Comparison of ENCODE assay signal across 16 cellular contexts in genomic region chr16:50318796-50319578, GRCh38. TPM values are rescaled to one million over a fixed set of nuclear protein-coding genes. Genes with fewer than 3 reads are reported as not detected.
DNase-seq lines count a peak whose midpoint lies in the region; ATAC-seq and TF ChIP-seq lines count a peak whose summit lies in the region.
"Had no signal": no experiment of that assay in that cellular context is flagged by ENCODE, and none has a peak within 500 bp of the region (broad histone marks: within the 10 kb centered on the region; RNA-seq: fewer than 3 reads in every experiment).

No MANE protein-coding gene starts in this region.

- POLR2A ChIA-PET in activated B cell treated with CpG ODN at 0.5 μM for 24 hours (lab: Charles Lee) = interaction anchor here (0.6 kb wide), 1 partner anchor 253 kb away, joined by 3 read pairs; the partner anchor contains the start of gene HEATR3

- H3K27ac ChIP-seq in effector memory CD4-positive, alpha-beta T cell (ENCODE audit: insufficient read depth, low read length, poor library complexity, severe bottlenecking) = peak overlapping the region; percentile 19
- no peak overlapping the region for H3K27ac ChIP-seq in coronary artery
- H3K27ac ChIP-seq: ascending aorta, foreskin keratinocyte, right atrium auricular region had no signal

- H3K27me3 Mint-ChIP-seq in activated naive CD4-positive, alpha-beta T cell treated with anti-CD3 and anti-CD28 coated beads, Interleukin-2, amount 10 ng/mL, durations not matched to agents 7 days and 5 days = no peaks in the 10 kb centered on the region
- no peaks in the 10 kb centered on the region for H3K27me3 Mint-ChIP-seq in activated B cell treated with CpG ODN at 0.5 μM for 24 hours

- CTCF ChIA-PET in activated naive CD4-positive, alpha-beta T cell treated with anti-CD3 and anti-CD28 coated beads, Interleukin-2, amount 10 ng/mL, durations not matched to agents 7 days and 5 days (lab: Charles Lee) = no interaction called here
- CTCF ChIA-PET in activated B cell treated with CpG ODN at 0.5 μM for 24 hours (lab: Charles Lee) = interaction anchor here (2.0 kb wide), 1 partner anchor 8 kb away, joined by 5 read pairs; no protein-coding TSS in a partner anchor

- no peak for TF ChIP-seq CTCF in activated B cell treated with CpG ODN at 0.5 μM for 24 hours (IDR thresholded peaks at IDR 0.05)
- no peak for TF ChIP-seq CTCF in coronary artery (IDR thresholded peaks at IDR 0.05)

- H3K36me3 ChIP-seq in effector memory CD4-positive, alpha-beta T cell (ENCODE audit: control insufficient read depth, insufficient read depth, low read length) = peaks cover 80% of the 10 kb centered on the region

- peaks cover 72% of the 10 kb centered on the region for H3K36me3 Mint-ChIP-seq in activated naive CD4-positive, alpha-beta T cell treated with anti-CD3 and anti-CD28 coated beads, Interleukin-2, amount 10 ng/mL, durations not matched to agents 7 days and 5 days
- peaks cover 86% of the 10 kb centered on the region for H3K36me3 Mint-ChIP-seq in activated B cell treated with CpG ODN at 0.5 μM for 24 hours (ENCODE audit: low read depth)

- no peaks in the 10 kb centered on the region for H3K27me3 ChIP-seq in effector memory CD4-positive, alpha-beta T cell (replicated peaks; ENCODE audit: control insufficient read depth, insufficient read depth, low read length, poor library complexity, severe bottlenecking)
- H3K27me3 ChIP-seq: ascending aorta, foreskin keratinocyte, right atrium auricular region had no signal

- intact Hi-C loops in activated B cell treated with CpG ODN at 0.5 μM for 24 hours (cut with micrococcal nuclease) = no loop called here

- H3K4me1 ChIP-seq in effector memory CD4-positive, alpha-beta T cell (ENCODE audit: control insufficient read depth, insufficient read depth, low read length, poor library complexity, severe bottlenecking) = peaks cover 2% of the 10 kb centered on the region
- H3K4me1 ChIP-seq: ascending aorta, foreskin keratinocyte had no signal

- H3K27ac Mint-ChIP-seq in activated naive CD4-positive, alpha-beta T cell treated with anti-CD3 and anti-CD28 coated beads, Interleukin-2, amount 10 ng/mL, durations not matched to agents 7 days and 5 days = peak overlapping the region; percentile 71
- peak overlapping the region; percentile 9 for H3K27ac Mint-ChIP-seq in activated B cell treated with CpG ODN at 0.5 μM for 24 hours

- ATAC-seq in activated B cell treated with CpG ODN at 0.5 μM for 24 hours (ENCODE audit: low read depth) = no peak
- ATAC-seq: foreskin keratinocyte, left lobe of liver had no signal

- DNase-seq in activated naive CD4-positive, alpha-beta T cell treated with anti-CD3 and anti-CD28 coated beads, Interleukin-2, amount 10 ng/mL, durations not matched to agents 7 days and 5 days = no peak
- DNase-seq in activated naive CD4-positive, alpha-beta T cell (lab: John Stamatoyannopoulos, UW) = no peak
- DNase-seq in activated B cell treated with CpG ODN at 0.5 μM for 24 hours = no peak
- DNase-seq in effector memory CD4-positive, alpha-beta T cell = no peak
- DNase-seq in stimulated activated CD8-positive, alpha-beta memory T cell treated with anti-CD3 and anti-CD28 coated beads, Interleukin-4, amount 100 ng/mL, for 48 hours = peak; percentile 10
- DNase-seq in coronary artery (ENCODE audit: low spot score) = no peak
- no peak for DNase-seq in iPS-NIHi11 (ENCODE audit: low spot score)
- DNase-seq in DMS53 treated with DMSO at 0.1 percent for 48 hours (lab: John Stamatoyannopoulos, UW; ENCODE audit: unreplicated experiment) = no peak
- DNase-seq: foreskin keratinocyte, hypothalamus, NCI-H1930, occipital lobe, SK-N-SH had no signal

- H3K4me3 ChIP-seq in effector memory CD4-positive, alpha-beta T cell (ENCODE audit: insufficient read depth, low read depth, low read length, poor library complexity, severe bottlenecking) = no peak overlapping the region
- H3K4me3 ChIP-seq in coronary artery = no peak overlapping the region
- H3K4me3 ChIP-seq: ascending aorta, right atrium auricular region had no signal

- H3K9me3 ChIP-seq in effector memory CD4-positive, alpha-beta T cell (ENCODE audit: control insufficient read depth, low read length) = no peaks in the 10 kb centered on the region
- H3K9me3 ChIP-seq: ascending aorta, right atrium auricular region, SK-N-SH had no signal

- peaks cover 45% of the 10 kb centered on the region for H3K4me1 Mint-ChIP-seq in activated naive CD4-positive, alpha-beta T cell treated with anti-CD3 and anti-CD28 coated beads, Interleukin-2, amount 10 ng/mL, durations not matched to agents 7 days and 5 days
- H3K4me1 Mint-ChIP-seq in activated B cell treated with CpG ODN at 0.5 μM for 24 hours = peaks cover 2% of the 10 kb centered on the region

- no peak overlapping the region for H3K4me3 Mint-ChIP-seq in activated naive CD4-positive, alpha-beta T cell treated with anti-CD3 and anti-CD28 coated beads, Interleukin-2, amount 10 ng/mL, durations not matched to agents 7 days and 5 days
- no peak overlapping the region for H3K4me3 Mint-ChIP-seq in activated B cell treated with CpG ODN at 0.5 μM for 24 hours

- no peaks in the 10 kb centered on the region for H3K9me3 Mint-ChIP-seq in activated naive CD4-positive, alpha-beta T cell treated with anti-CD3 and anti-CD28 coated beads, Interleukin-2, amount 10 ng/mL, durations not matched to agents 7 days and 5 days
- H3K9me3 Mint-ChIP-seq in activated B cell treated with CpG ODN at 0.5 μM for 24 hours = no peaks in the 10 kb centered on the region

RNA-seq across cellular contexts. Expression of gene BRD7, which starts 49.8 kb away (rescaled TPM):
- 60.3 and 65.2 TPM in 2 replicates for total RNA-seq in activated B cell treated with CpG ODN at 0.5 μM for 24 hours

RNA-seq across cellular contexts. Expression of gene ADCY7, which starts 52.6 kb away (rescaled TPM):
- total RNA-seq in activated B cell treated with CpG ODN at 0.5 μM for 24 hours = 109 and 128 TPM in 2 replicates
